17 cellular contexts compared by ENCODE assay signal in the genomic region with DNA sequence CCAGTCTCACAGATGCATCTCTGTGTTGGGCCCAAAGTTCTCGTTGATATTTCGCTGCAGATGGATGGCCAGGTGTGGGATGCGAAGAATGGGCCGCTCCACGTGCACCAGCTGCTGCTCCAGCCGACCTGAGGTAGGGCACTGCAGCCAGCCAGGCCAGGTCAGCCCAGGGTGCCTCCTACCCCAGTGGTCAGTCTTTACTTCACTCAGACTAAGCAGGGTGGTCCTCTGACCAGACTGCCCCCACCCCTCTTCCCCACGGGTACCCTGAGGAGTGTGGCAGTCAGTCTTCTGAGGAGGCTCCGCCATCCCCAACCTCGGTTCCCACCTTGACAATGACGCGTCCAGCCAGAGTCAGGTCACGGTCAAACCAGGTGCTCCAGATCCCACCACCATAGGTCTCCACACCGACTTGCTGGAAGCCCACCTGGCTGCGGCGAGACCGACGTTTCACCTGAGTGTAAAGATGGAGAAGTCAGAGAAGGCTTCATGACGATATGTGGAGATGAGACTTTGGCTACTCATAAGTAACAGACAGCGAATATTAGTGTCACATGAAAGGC. TPM values are rescaled to one million over a fixed set of nuclear protein-coding genes. Genes with fewer than 3 reads are reported as not detected.
DNase-seq lines count a peak whose midpoint lies in the region; ATAC-seq and TF ChIP-seq lines count a peak whose summit lies in the region.
"Had no signal": no experiment of that assay in that cellular context is flagged by ENCODE, and none has a peak within 500 bp of the region (broad histone marks: within the 10 kb centered on the region; RNA-seq: fewer than 3 reads in every experiment).

No MANE protein-coding gene starts in this region.

- WGBS in SK-N-SH (ENCODE audit: low lambda C conversion rate): 96% methylated on average over 19 of the region's 19 CpGs
- WGBS in IMR-90 (ENCODE audit: extremely low coverage in 2 of 2, insufficient read length in 1 of 2), 2 experiments: no CpG with 5 or more reads among the region's 19 CpGs

- peaks cover 14% of the 10 kb centered on the region for H3K9me1 ChIP-seq in IMR-90 (ENCODE audit: insufficient read depth, low read length)

- H3K4me3 Mint-ChIP-seq in brain (peak overlapping the region; percentile 94 to 96 (median 95)), nephron (peak overlapping the region; percentile 92 to 96 (median 96))

- peaks cover 26 to 52% of the 10 kb centered on the region in 2 experiments for H3K36me3 ChIP-seq in SK-N-SH (replicated peaks in 1 of 2; ENCODE audit: control insufficient read depth in 1 of 2, insufficient read depth in 2 of 2, low read length in 1 of 2)
- peaks cover 45% of the 10 kb centered on the region for H3K36me3 ChIP-seq in IMR-90 (ENCODE audit: control insufficient read depth, insufficient read depth, low read length)

- H3K4me3 ChIP-seq in SK-N-SH (ENCODE audit: low read depth in 2 of 2, low read length in 1 of 2) (peak overlapping the region in 1 of 2 experiments; percentile 100; a peak in 2 of 4 replicates), IMR-90 (ENCODE audit: insufficient read depth, low read depth, low read length) (peak overlapping the region; percentile 63; the same call in 1 of the 2 replicates)

- no TSS peak for BruUV-seq in IMR-90 (replicated peaks; lab: Mats Ljungman, UMichigan)

- peak overlapping the region; percentile 99 for H3K4me2 ChIP-seq in SK-N-SH
- H3K4me2 ChIP-seq in IMR-90 (ENCODE audit: low read depth, low read length): peak overlapping the region; percentile 85

- H4K20me1 ChIP-seq in SK-N-SH (ENCODE audit: insufficient read depth) (no peaks in the 10 kb centered on the region), IMR-90 (ENCODE audit: insufficient read depth, low read length) (no peaks in the 10 kb centered on the region)

- H3K9me3 ChIP-seq in SK-N-SH: no peaks in the 10 kb centered on the region
- H3K9me3 ChIP-seq in IMR-90 (ENCODE audit: control insufficient read depth, insufficient read depth, low read length): no peaks in the 10 kb centered on the region
- H3K9me3 ChIP-seq: left lung had no signal

- TF ChIP-seq CTCF in SK-N-SH (IDR thresholded peaks at IDR 0.05) (no peak), IMR-90 (conservative IDR thresholded peaks at IDR 0.05; ENCODE audit: low read depth, low read length) (no peak), brain (conservative IDR thresholded peaks at IDR 0.05) (no peak), nephron (IDR thresholded peaks at IDR 0.05; ENCODE audit: unreplicated experiment in 3 of 3) (no peak)

- H3K23ac ChIP-seq in IMR-90 (ENCODE audit: low read depth, low read length): peak overlapping the region; percentile 59

- dilution Hi-C loops in IMR-90 (cut with HindIII; ENCODE audit: low sequenced_read_pairs, unreplicated experiment): no loop called here

- peaks cover 15 to 22% of the 10 kb centered on the region in 2 experiments for H3K79me1 ChIP-seq in IMR-90 (ENCODE audit: low read depth in 1 of 2, low read length in 2 of 2)

- intact Hi-C loops in IMR-90 (cut with micrococcal nuclease): loop anchor here (5.0 kb wide), 1 partner anchor 209 kb away; a partner anchor contains a TSS

- CTCF ChIA-PET in SK-N-SH (lab: Yijun Ruan, JAX) (no interaction called here), IMR-90 (lab: Yijun Ruan, JAX) (interaction anchor here (1.7 kb wide), 1 partner anchor 74 kb away, joined by 5 read pairs; no protein-coding TSS in a partner anchor)

- no peak overlapping the region for H3K18ac ChIP-seq in IMR-90 (ENCODE audit: low read depth, low read length)

- H3K4me1 Mint-ChIP-seq in brain (peaks cover 20% of the 10 kb centered on the region), nephron (peaks cover 5% of the 10 kb centered on the region)

- H3K56ac ChIP-seq in IMR-90 (ENCODE audit: extremely low read depth, insufficient read depth, low read length): no peak overlapping the region

- H3K9me3 Mint-ChIP-seq in brain (peaks cover 0 to 9% (median 0%) of the 10 kb centered on the region in 5 experiments), nephron (no peaks in the 10 kb centered on the region)

- peaks cover 8% of the 10 kb centered on the region for H3F3A ChIP-seq in SK-N-SH (replicated peaks; ENCODE audit: insufficient read depth)

- H3K9me2 ChIP-seq in SK-N-SH: no peaks in the 10 kb centered on the region

- no peak overlapping the region; the same call in 1 of the 2 replicates for H3K4ac ChIP-seq in IMR-90 (ENCODE audit: low read depth, low read length)

- ATAC-seq in SK-N-SH treated with all-trans-retinoic acid at 6 μM for 48 hours (no peak), IMR-90 (ENCODE audit: low read depth) (no peak), GM21825 (IDR thresholded peaks at IDR 0.05; ENCODE audit: unreplicated experiment) (no peak)
- ATAC-seq: left lung had no signal

- H3K36me3 Mint-ChIP-seq in brain (peaks cover 54% of the 10 kb centered on the region), nephron (ENCODE audit: low read depth) (peaks cover 46% of the 10 kb centered on the region)

- H2AK5ac ChIP-seq in IMR-90 (ENCODE audit: low read depth, low read length): peak overlapping the region; percentile 78; the same call in 1 of the 2 replicates

- no peak overlapping the region for H2AK9ac ChIP-seq in IMR-90 (replicated peaks; ENCODE audit: low read depth, low read length, poor library complexity)

- H3K27me3 ChIP-seq in SK-N-SH (ENCODE audit: insufficient read depth): no peaks in the 10 kb centered on the region
- H3K27me3 ChIP-seq in IMR-90 (ENCODE audit: control insufficient read depth, insufficient read depth, low read length): no peaks in the 10 kb centered on the region
- H3K27me3 ChIP-seq: left lung had no signal

- in situ Hi-C loops in IMR-90 (cut with MboI; ENCODE audit: low sequenced_read_pairs): no loop called here

- H4K8ac ChIP-seq in IMR-90 (ENCODE audit: low read depth in 2 of 2, low read length in 2 of 2): no peak overlapping the region

- no peak for TF ChIP-seq EP300 in SK-N-SH (IDR thresholded peaks at IDR 0.05; ENCODE audit: borderline replicate concordance in 1 of 2, low read depth in 1 of 2, low read length in 1 of 2)

- H2AFZ ChIP-seq in SK-N-SH (ENCODE audit: low read depth) (no peak overlapping the region), IMR-90 (replicated peaks; ENCODE audit: low read length, poor library complexity) (no peak overlapping the region)

- TF ChIP-seq RAD21 in SK-N-SH (IDR thresholded peaks at IDR 0.05; ENCODE audit: low read length) (no peak), IMR-90 (IDR thresholded peaks at IDR 0.05; ENCODE audit: low read length) (no peak)

- no peak overlapping the region for H2BK20ac ChIP-seq in IMR-90 (ENCODE audit: low read depth, low read length)

- H3K27ac ChIP-seq in SK-N-SH (ENCODE audit: low read depth in 2 of 2, low read length in 1 of 2) (no peak overlapping the region), IMR-90 (ENCODE audit: insufficient read depth, low read length) (peak overlapping the region; percentile 3; the same call in 1 of the 2 replicates)
- H3K27ac ChIP-seq: HL-60 had no signal

- peaks cover 3 to 16% of the 10 kb centered on the region in 2 experiments; a peak in 1 of 4 replicates for H3K4me1 ChIP-seq in SK-N-SH (ENCODE audit: control insufficient read depth in 1 of 2, insufficient read depth in 2 of 2, low read depth in 1 of 2, low read length in 1 of 2)
- H3K4me1 ChIP-seq in IMR-90 (ENCODE audit: control insufficient read depth, insufficient read depth, low read length): peaks cover 28% of the 10 kb centered on the region

- no peak overlapping the region for H4K5ac ChIP-seq in IMR-90 (ENCODE audit: low read depth, low read length)

- H3K27ac Mint-ChIP-seq in brain (no peak overlapping the region), nephron (no peak overlapping the region)

- no peak overlapping the region for H2BK120ac ChIP-seq in IMR-90 (ENCODE audit: low read depth, low read length)

- POLR2A ChIA-PET in SK-N-SH (lab: Yijun Ruan, JAX) (no interaction called here), IMR-90 (lab: Charles Lee; ENCODE audit: unreplicated experiment) (interaction anchor here (0.6 kb wide), 1 partner anchor 168 kb away, joined by 4 read pairs; no protein-coding TSS in a partner anchor)

- no peak overlapping the region for H3K9ac ChIP-seq in SK-N-SH
- H3K9ac ChIP-seq in IMR-90 (ENCODE audit: low read depth, low read length): no peak overlapping the region

- peaks cover 13% of the 10 kb centered on the region for H3K79me2 ChIP-seq in SK-N-SH (ENCODE audit: insufficient read depth)

- no peak for TF ChIP-seq POLR2A in IMR-90 (IDR thresholded peaks at IDR 0.05; ENCODE audit: low read depth, low read length)

- H3K27me3 Mint-ChIP-seq in brain (peaks cover 6% of the 10 kb centered on the region), nephron (ENCODE audit: low read depth) (no peaks in the 10 kb centered on the region)

- H2BK15ac ChIP-seq in IMR-90 (ENCODE audit: low read depth, low read length): no peak overlapping the region

- peak overlapping the region; percentile 21 for H2BK5ac ChIP-seq in IMR-90 (ENCODE audit: low read depth, low read length, poor library complexity, severe bottlenecking)

- H4K91ac ChIP-seq in IMR-90 (ENCODE audit: insufficient read depth, low read depth, low read length): no peak overlapping the region

- no peak overlapping the region for H3K14ac ChIP-seq in IMR-90 (replicated peaks; ENCODE audit: low read depth, low read length)

- no peak for DNase-seq in SK-N-SH
- DNase-seq in IMR-90: no peak
- DNase-seq in COR-L47 (lab: John Stamatoyannopoulos, UW): no peak
- DNase-seq in activated CD4-positive, CD25-positive, alpha-beta regulatory T cell treated with anti-CD3 and anti-CD28 coated beads, Interleukin-2, amount 50 U/mL, for 72 hours: no peak
- DNase-seq: activated CD4-positive, CD25-positive, alpha-beta regulatory T cell; effector CD4-positive, alpha-beta T cell; glutamatergic neuron; left lung; MV-4-11; NCI-H524; SHP77 treated with DMSO at 0.1 percent for 48 hours had no signal

RNA-seq across cellular contexts. Expression of a gene that starts 1.7 kb away (rescaled TPM):
- polyA plus RNA-seq in SK-N-SH (2012; rRNA removed): 80.7 and 92.6 TPM in 2 replicates
- polyA plus RNA-seq in SK-N-SH (2012; cell fraction: cytosol; rRNA removed): 27.9 and 49.5 TPM in 2 replicates
- 188 and 246 TPM in 2 replicates for polyA plus RNA-seq in SK-N-SH (2012; cell fraction: nucleus; rRNA removed)
- total RNA-seq in IMR-90 (2012; rRNA removed): 74.7 and 89.4 TPM in 2 replicates
- 74.2 and 75.1 TPM in 2 replicates for polyA plus RNA-seq in IMR-90 (2012; rRNA removed)
- 40.9 and 81.3 TPM in 2 replicates for polyA plus RNA-seq in IMR-90 (2012; cell fraction: cytosol; rRNA removed)
- 134 and 230 TPM in 2 replicates for polyA plus RNA-seq in IMR-90 (2012; cell fraction: nucleus; rRNA removed; ENCODE audit: low replicate concordance)
- polyA plus RNA-seq in brain (ENCODE audit: insufficient read depth, low read depth, low replicate concordance): 43.5 TPM

RNA-seq across cellular contexts. Expression of a gene that starts 32.1 kb away (rescaled TPM):
- polyA plus RNA-seq in SK-N-SH (2012; rRNA removed): 0.21 and 0.28 TPM in 2 replicates
- polyA plus RNA-seq in SK-N-SH (2012; cell fraction: cytosol; rRNA removed): 0.18 and 0.20 TPM in 2 replicates
- polyA plus RNA-seq in SK-N-SH (2012; cell fraction: nucleus; rRNA removed): 0.07 and 0.26 TPM in 2 replicates
- 3.3 and 4.3 TPM in 2 replicates for total RNA-seq in IMR-90 (2012; rRNA removed)
- polyA plus RNA-seq in IMR-90 (2012; rRNA removed): 4.0 and 4.9 TPM in 2 replicates
- 3.4 and 4.1 TPM in 2 replicates for polyA plus RNA-seq in IMR-90 (2012; cell fraction: cytosol; rRNA removed)
- polyA plus RNA-seq in IMR-90 (2012; cell fraction: nucleus; rRNA removed; ENCODE audit: low replicate concordance): 3.2 TPM in 2 replicates
- 9.7 TPM for polyA plus RNA-seq in brain (ENCODE audit: insufficient read depth, low read depth, low replicate concordance)

RNA-seq across cellular contexts. Expression of a gene that starts 48.6 kb away (rescaled TPM):
- polyA plus RNA-seq in SK-N-SH (2012; rRNA removed): 98.3 and 107 TPM in 2 replicates
- 27.8 and 36.3 TPM in 2 replicates for polyA plus RNA-seq in SK-N-SH (2012; cell fraction: cytosol; rRNA removed)
- polyA plus RNA-seq in SK-N-SH (2012; cell fraction: nucleus; rRNA removed): 717 and 872 TPM in 2 replicates
- total RNA-seq in IMR-90 (2012; rRNA removed): 6.8 and 7.8 TPM in 2 replicates
- polyA plus RNA-seq in IMR-90 (2012; rRNA removed): 81.6 and 109 TPM in 2 replicates
- 37.7 and 53.1 TPM in 2 replicates for polyA plus RNA-seq in IMR-90 (2012; cell fraction: cytosol; rRNA removed)
- polyA plus RNA-seq in IMR-90 (2012; cell fraction: nucleus; rRNA removed; ENCODE audit: low replicate concordance): 492 and 808 TPM in 2 replicates
- polyA plus RNA-seq in brain (ENCODE audit: insufficient read depth, low read depth, low replicate concordance): 26.3 TPM

RNA-seq across cellular contexts. Expression of a gene that starts 53.5 kb away (rescaled TPM):
- polyA plus RNA-seq in SK-N-SH (2012; rRNA removed) (not detected in 2 replicates), IMR-90 (2012; rRNA removed) (not detected in 2 replicates), brain (ENCODE audit: insufficient read depth, low read depth, low replicate concordance) (not detected)
- polyA plus RNA-seq in SK-N-SH (2012; cell fraction: cytosol; rRNA removed): not detected in 2 replicates
- polyA plus RNA-seq in SK-N-SH (2012; cell fraction: nucleus; rRNA removed): not detected in 2 replicates
- not detected in 2 replicates for total RNA-seq in IMR-90 (2012; rRNA removed)
- not detected in 2 replicates for polyA plus RNA-seq in IMR-90 (2012; cell fraction: cytosol; rRNA removed)
- polyA plus RNA-seq in IMR-90 (2012; cell fraction: nucleus; rRNA removed; ENCODE audit: low replicate concordance): not detected in 2 replicates
- total RNA-seq: left lung had no signal
- polyA plus RNA-seq: adipose tissue had no signal
